Comparison of ENCODE assay signal across 8 cellular contexts in genomic region chr6:105879902-105880547, GRCh38.
A peak's percentile ranks its signal among the peaks of the same experiment; 100 is the strongest.
DNase-seq lines count a peak whose midpoint lies in the region; ATAC-seq lines count a peak whose summit lies in the region.

No MANE protein-coding gene starts in this region.

- no peaks in the 10 kb centered on the region for H3K27me3 ChIP-seq in HAP-1 (ENCODE audit: low read depth)

- H3K36me3 ChIP-seq in HAP-1 (replicated peaks) = no peaks in the 10 kb centered on the region

- no peaks in the 10 kb centered on the region for H3K4me1 ChIP-seq in HAP-1

- peak; percentile 57 for ATAC-seq in GM18868 (IDR thresholded peaks at IDR 0.05; ENCODE audit: unreplicated experiment)
- no peak for ATAC-seq in GM21528 (IDR thresholded peaks at IDR 0.05; ENCODE audit: low FRiP score, unreplicated experiment)

- in situ Hi-C loops in KBM-7 (cut with MboI; ENCODE audit: low pct_unique_long_range_greater_than_20kb, low sequenced_read_pairs) = no loop called here
- in situ Hi-C loops in HAP-1 (cut with MboI; ENCODE audit: low sequenced_read_pairs) = no loop called here

- DNase-seq in KBM-7 (peak; percentile 91), GOT3 (lab: John Stamatoyannopoulos, UW) (no peak), HAP-1 (ENCODE audit: low spot score in 2 of 2) (no peak), NCI-H1930 (lab: John Stamatoyannopoulos, UW) (no peak)
- DNase-seq in activated naive CD4-positive, alpha-beta T cell treated with anti-CD3 and anti-CD28 coated beads, Interleukin-2, amount 50 U/mL, for 16 hours = peak; percentile 30
- peak; percentile 25 to 46 (median 40) for DNase-seq in stimulated activated CD4-positive, alpha-beta T cell treated with anti-CD3 and anti-CD28 coated beads, Interleukin-12 subunit alpha, Interleukin-12 subunit beta, amount 100 ng/mL, for 48 hours (ENCODE audit: low read depth in 2 of 3, low spot score in 1 of 3)

- H3K4me3 ChIP-seq in HAP-1 = no peak overlapping the region

- H3K9me3 ChIP-seq in HAP-1 = no peaks in the 10 kb centered on the region; the same call in 1 of the 2 replicates

Comparison
In these comparisons a context has a peak if more than half of its experiments do, and no peak if none do; other contexts are left out.
1. DNase-seq: peak in KBM-7 (single experiment), activated naive CD4-positive, alpha-beta T cell treated with anti-CD3 and anti-CD28 coated beads, Interleukin-2, amount 50 U/mL, for 16 hours (single experiment) and stimulated activated CD4-positive, alpha-beta T cell treated with anti-CD3 and anti-CD28 coated beads, Interleukin-12 subunit alpha, Interleukin-12 subunit beta, amount 100 ng/mL, for 48 hours (3 of 3); none in GOT3 (single experiment), HAP-1 (0 of 2) and NCI-H1930 (0 of 2).